Comparison of ENCODE assay signal across 8 cellular contexts in genomic region chr20:38873050-38873581, GRCh38. TPM values are rescaled to one million over a fixed set of nuclear protein-coding genes. Genes with fewer than 3 reads are reported as not detected.
DNase-seq lines count a peak whose midpoint lies in the region; ATAC-seq, FAIRE-seq and TF ChIP-seq lines count a peak whose summit lies in the region.

No MANE protein-coding gene starts in this region.

- no peaks in the 10 kb centered on the region for H3K27me3 Mint-ChIP-seq in T-helper 2 cell treated with Interferon-gamma antibody and Interleukin-4, amounts not matched to agents 5 μg/mL and 100 μg/mL, for 36 hours (ENCODE audit: low read depth)
- no peaks in the 10 kb centered on the region for H3K27me3 Mint-ChIP-seq in central memory CD8-positive, alpha-beta T cell
- H3K27me3 Mint-ChIP-seq in HFFc6 (ENCODE audit: insufficient read depth), result peaks cover 29% of the 10 kb centered on the region

- no peaks in the 10 kb centered on the region for H3K36me3 ChIP-seq in psoas muscle (ENCODE audit: insufficient read depth in 1 of 2, low read depth in 1 of 2)

- H3K4me1 ChIP-seq in psoas muscle, result no peaks in the 10 kb centered on the region

- H3K27ac Mint-ChIP-seq in T-helper 2 cell treated with Interferon-gamma antibody and Interleukin-4, amounts not matched to agents 5 μg/mL and 100 μg/mL, for 36 hours, result peak overlapping the region; percentile 90
- peak overlapping the region; percentile 100 for H3K27ac Mint-ChIP-seq in central memory CD8-positive, alpha-beta T cell (ENCODE audit: low read depth)
- no peak overlapping the region for H3K27ac Mint-ChIP-seq in HFFc6

- peaks cover 0 to 19% (median 5%) of the 10 kb centered on the region in 3 donors for H3K27me3 ChIP-seq in psoas muscle (ENCODE audit: insufficient read depth in 3 of 3, low read length in 2 of 3)

- 63 to 76% (median 68%) methylated on average over 12 of the region's 12 CpGs for WGBS in psoas muscle, 3 donors

- peaks cover 15% of the 10 kb centered on the region for H3K36me3 Mint-ChIP-seq in T-helper 2 cell treated with Interferon-gamma antibody and Interleukin-4, amounts not matched to agents 5 μg/mL and 100 μg/mL, for 36 hours (ENCODE audit: low read depth)
- H3K36me3 Mint-ChIP-seq in central memory CD8-positive, alpha-beta T cell (ENCODE audit: insufficient read depth), result peaks cover 60% of the 10 kb centered on the region
- H3K36me3 Mint-ChIP-seq in HFFc6 (ENCODE audit: low read depth), result no peaks in the 10 kb centered on the region

- peaks cover 79% of the 10 kb centered on the region for H3K4me1 Mint-ChIP-seq in T-helper 2 cell treated with Interferon-gamma antibody and Interleukin-4, amounts not matched to agents 5 μg/mL and 100 μg/mL, for 36 hours (ENCODE audit: low read depth)
- H3K4me1 Mint-ChIP-seq in central memory CD8-positive, alpha-beta T cell, result peaks cover 90% of the 10 kb centered on the region
- H3K4me1 Mint-ChIP-seq in HFFc6 (ENCODE audit: low read depth), result no peaks in the 10 kb centered on the region

- TF ChIP-seq POLR2A in GM12892 (IDR thresholded peaks at IDR 0.05; ENCODE audit: low read depth, low read length), result peak; percentile 74

- TF ChIP-seq CTCF in psoas muscle (IDR thresholded peaks at IDR 0.05), result no peak
- no peak for TF ChIP-seq CTCF in HFFc6 (IDR thresholded peaks at IDR 0.05)

- no peaks in the 10 kb centered on the region for H3K9me3 Mint-ChIP-seq in T-helper 2 cell treated with Interferon-gamma antibody and Interleukin-4, amounts not matched to agents 5 μg/mL and 100 μg/mL, for 36 hours
- H3K9me3 Mint-ChIP-seq in central memory CD8-positive, alpha-beta T cell, result no peaks in the 10 kb centered on the region
- no peaks in the 10 kb centered on the region for H3K9me3 Mint-ChIP-seq in HFFc6

- H3K4me3 ChIP-seq in psoas muscle, result no peak overlapping the region

- peak; percentile 57 for DNase-seq in GM12892 (ENCODE audit: insufficient read length)
- peak; percentile 89 for DNase-seq in T-helper 2 cell treated with Interferon-gamma antibody and Interleukin-4, amounts not matched to agents 5 μg/mL and 100 μg/mL, for 36 hours (ENCODE audit: low spot score)
- DNase-seq in central memory CD8-positive, alpha-beta T cell (ENCODE audit: low spot score in 2 of 2), result peak; percentile 58 to 87
- DNase-seq in stimulated activated CD8-positive, alpha-beta memory T cell treated with anti-CD3 and anti-CD28 coated beads, Interleukin-7, amount 100 ng/mL, for 24 hours (ENCODE audit: low read depth), result peak; percentile 68
- DNase-seq in psoas muscle, result no peak
- no peak for DNase-seq in HFFc6
- no peak for DNase-seq in SHP77 (lab: John Stamatoyannopoulos, UW)

- FAIRE-seq in GM12892 (lab: Jason Lieb, UNC), result peak; percentile 96

- H3K27ac ChIP-seq in psoas muscle, result no peak overlapping the region

- H3K9me3 ChIP-seq in psoas muscle, result no peaks in the 10 kb centered on the region

- peak overlapping the region; percentile 86 for H3K4me3 Mint-ChIP-seq in T-helper 2 cell treated with Interferon-gamma antibody and Interleukin-4, amounts not matched to agents 5 μg/mL and 100 μg/mL, for 36 hours
- H3K4me3 Mint-ChIP-seq in central memory CD8-positive, alpha-beta T cell, result peak overlapping the region; percentile 82
- H3K4me3 Mint-ChIP-seq in HFFc6, result no peak overlapping the region

- intact Hi-C loops in psoas muscle (cut with DNase I), result no loop called here

- ATAC-seq in HG02763 (IDR thresholded peaks at IDR 0.05; ENCODE audit: unreplicated experiment) (peak; percentile 53), psoas muscle (no peak)
- ATAC-seq in central memory CD8-positive, alpha-beta T cell (replicated peaks; ENCODE audit: extremely low read depth, poor library complexity, severe bottlenecking), result peak; percentile 69

RNA-seq across cellular contexts. Expression of gene FAM83D, which starts 53.1 kb away (rescaled TPM):
- polyA plus RNA-seq in GM12892 (2012; ENCODE audit: missing spikeins), result 7.3 TPM
- total RNA-seq in psoas muscle, result under 1 TPM in 2 of 4 donors, not detected in 2; 0.11 to 0.12 TPM
- polyA plus RNA-seq in psoas muscle, result under 1 TPM in 2 of 3 donors, not detected in 1; 0.12 to 0.32 TPM
- 10 to 100 TPM; 14.2 to 31.5 (median 29.2) TPM for total RNA-seq in HFFc6 (2021; fragmentation: NEBNext Ultra II Directional; extraction: Animal tissue kit (Norgen Biotek cat#: 25700))

Comparison
In these comparisons a context has a peak if more than half of its experiments do, and no peak if none do; other contexts are left out.
1. DNase-seq: peak in GM12892 (single experiment), T-helper 2 cell treated with Interferon-gamma antibody and Interleukin-4, amounts not matched to agents 5 μg/mL and 100 μg/mL, for 36 hours (single experiment), central memory CD8-positive, alpha-beta T cell (2 of 2) and stimulated activated CD8-positive, alpha-beta memory T cell treated with anti-CD3 and anti-CD28 coated beads, Interleukin-7, amount 100 ng/mL, for 24 hours (single experiment); none in psoas muscle (0 of 2), HFFc6 (single experiment) and SHP77 (0 of 2).
2. ATAC-seq: peak in HG02763 (single experiment) and central memory CD8-positive, alpha-beta T cell (single experiment); none in psoas muscle (0 of 4).
3. RNA of gene FAM83D, which starts 53.1 kb away (total RNA-seq): 14.2 to 31.5 TPM in HFFc6; 0.11 to 0.12 TPM in psoas muscle; every median in the first group is over 10 times any median in the second.